ENCODE assay signal across 29 cellular contexts in genomic region chr10:18303851-18304800, GRCh38.
DNase-seq lines count a peak whose midpoint lies in the region; ATAC-seq and TF ChIP-seq lines count a peak whose summit lies in the region.
"Had no signal": no experiment of that assay in that cellular context is flagged by ENCODE, and none has a peak within 500 bp of the region (broad histone marks: within the 10 kb centered on the region; RNA-seq: fewer than 3 reads in every experiment).

No MANE protein-coding gene starts in this region.

- no peaks in the 10 kb centered on the region for H3K9me3 ChIP-seq in IMR-90 (ENCODE audit: control insufficient read depth, insufficient read depth, low read length)
- no peaks in the 10 kb centered on the region for H3K9me3 ChIP-seq in naive thymus-derived CD4-positive, alpha-beta T cell (ENCODE audit: control insufficient read depth in 2 of 3, low read length in 3 of 3)
- H3K9me3 ChIP-seq: Caco-2, esophagus squamous epithelium had no signal

- H3K56ac ChIP-seq in IMR-90 (ENCODE audit: extremely low read depth, insufficient read depth, low read length), result no peak overlapping the region

- dilution Hi-C loops in IMR-90 (cut with HindIII; ENCODE audit: low sequenced_read_pairs, unreplicated experiment), result no loop called here

- no CpG with 5 or more reads among the region's 12 CpGs for WGBS in IMR-90 (ENCODE audit: extremely low coverage in 2 of 2, insufficient read length in 1 of 2), 2 experiments

- no peak overlapping the region for H3K27ac ChIP-seq in IMR-90 (ENCODE audit: insufficient read depth, low read length)
- H3K27ac ChIP-seq in naive thymus-derived CD4-positive, alpha-beta T cell (ENCODE audit: low read depth, low read length), result no peak overlapping the region
- H3K27ac ChIP-seq: esophagus squamous epithelium had no signal

- no peak overlapping the region for H2BK15ac ChIP-seq in IMR-90 (ENCODE audit: low read depth, low read length)

- H3K23ac ChIP-seq in IMR-90 (ENCODE audit: low read depth, low read length), result no peak overlapping the region

- H4K20me1 ChIP-seq in IMR-90 (ENCODE audit: insufficient read depth, low read length), result no peaks in the 10 kb centered on the region

- H3K4me1 ChIP-seq in IMR-90 (ENCODE audit: control insufficient read depth, insufficient read depth, low read length), result no peaks in the 10 kb centered on the region
- no peaks in the 10 kb centered on the region for H3K4me1 ChIP-seq in naive thymus-derived CD4-positive, alpha-beta T cell (ENCODE audit: control insufficient read depth in 2 of 2, insufficient read depth in 2 of 2, low read length in 2 of 2)
- H3K4me1 ChIP-seq: Caco-2, esophagus squamous epithelium had no signal

- H2AK9ac ChIP-seq in IMR-90 (replicated peaks; ENCODE audit: low read depth, low read length, poor library complexity), result no peak overlapping the region

- H3K14ac ChIP-seq in IMR-90 (replicated peaks; ENCODE audit: low read depth, low read length), result no peak overlapping the region

- H4K5ac ChIP-seq in IMR-90 (ENCODE audit: low read depth, low read length), result no peak overlapping the region

- peaks cover 0 to 4% (median 0%) of the 10 kb centered on the region in 7 donors for H3K4me1 Mint-ChIP-seq in naive thymus-derived CD4-positive, alpha-beta T cell
- H3K4me1 Mint-ChIP-seq: activated CD4-positive, alpha-beta memory T cell treated with anti-CD3 and anti-CD28 coated beads, Interleukin-2, amount 10 ng/mL, durations not matched to agents 7 days and 5 days; B cell; naive B cell; stimulated activated naive CD8-positive, alpha-beta T cell treated with anti-CD3 and anti-CD28 coated beads, Interleukin-15, amount 100 ng/mL, for 72 hours; T-helper 17 cell had no signal

- no peak for TF ChIP-seq RAD21 in IMR-90 (IDR thresholded peaks at IDR 0.05; ENCODE audit: low read length)

- no peak for TF ChIP-seq CTCF in IMR-90 (conservative IDR thresholded peaks at IDR 0.05; ENCODE audit: low read depth, low read length)

- intact Hi-C loops in IMR-90 (cut with micrococcal nuclease), result no loop called here
- intact Hi-C loops in naive thymus-derived CD4-positive, alpha-beta T cell (cut with micrococcal nuclease), result no loop called here

- H4K91ac ChIP-seq in IMR-90 (ENCODE audit: insufficient read depth, low read depth, low read length), result no peak overlapping the region

- no peak for ATAC-seq in IMR-90 (ENCODE audit: low read depth)
- ATAC-seq in naive thymus-derived CD4-positive, alpha-beta T cell, result peak; percentile 71
- ATAC-seq in GM21367 (IDR thresholded peaks at IDR 0.05; ENCODE audit: unreplicated experiment), result no peak
- ATAC-seq in HG02981 (IDR thresholded peaks at IDR 0.05; ENCODE audit: unreplicated experiment), result no peak
- ATAC-seq: GM12878; PC-3; stimulated activated naive CD8-positive, alpha-beta T cell treated with anti-CD3 and anti-CD28 coated beads, Interleukin-15, amount 100 ng/mL, for 72 hours; T-helper 17 cell; WTC11 had no signal

- H3K4me3 ChIP-seq in IMR-90 (ENCODE audit: insufficient read depth, low read depth, low read length), result no peak overlapping the region
- H3K4me3 ChIP-seq in naive thymus-derived CD4-positive, alpha-beta T cell (ENCODE audit: low read length), result no peak overlapping the region
- H3K4me3 ChIP-seq: esophagus squamous epithelium, GM12878, lung had no signal

- H3K9me1 ChIP-seq in IMR-90 (ENCODE audit: insufficient read depth, low read length), result no peaks in the 10 kb centered on the region

- no peak overlapping the region for H3K27ac Mint-ChIP-seq in naive thymus-derived CD4-positive, alpha-beta T cell
- H3K27ac Mint-ChIP-seq: activated CD4-positive, alpha-beta memory T cell treated with anti-CD3 and anti-CD28 coated beads, Interleukin-2, amount 10 ng/mL, durations not matched to agents 7 days and 5 days; B cell; T-helper 17 cell; WTC11 had no signal

- H3K36me3 ChIP-seq in IMR-90 (ENCODE audit: control insufficient read depth, insufficient read depth, low read length), result no peaks in the 10 kb centered on the region
- H3K36me3 ChIP-seq in naive thymus-derived CD4-positive, alpha-beta T cell (ENCODE audit: control insufficient read depth in 2 of 3, insufficient read depth in 3 of 3, low read length in 3 of 3), result no peaks in the 10 kb centered on the region
- H3K36me3 ChIP-seq: esophagus squamous epithelium had no signal

- DNase-seq in AML-193 (lab: John Stamatoyannopoulos, UW) (peak; percentile 56 to 62), IMR-90 (no peak), OCI-M1 (lab: John Stamatoyannopoulos, UW) (peak; percentile 37), DMS79 treated with DMSO at 0.1 percent for 48 hours (lab: John Stamatoyannopoulos, UW) (no peak), ureter (ENCODE audit: low spot score) (no peak)
- DNase-seq in naive thymus-derived CD4-positive, alpha-beta T cell, result no peak
- DNase-seq: activated CD4-positive, alpha-beta memory T cell treated with anti-CD3 and anti-CD28 coated beads, Interleukin-2, amount 10 ng/mL, durations not matched to agents 7 days and 5 days; activated naive CD4-positive, alpha-beta T cell treated with Interleukin-2 at 50 U/mL for 16 hours; activated T-cell treated with anti-CD3 and anti-CD28 coated beads, Interleukin-2, amount 50 U/mL, for 1 hour; Caco-2; cerebellar nuclear complex; effector CD4-positive, alpha-beta T cell; esophagus squamous epithelium; Kasumi-1; naive B cell; NCI-H1417 treated with DMSO at 0.1 percent for 48 hours; PC-3; SIG-M5; small intestine; stimulated activated CD4-positive, alpha-beta T cell treated with anti-CD3 and anti-CD28 coated beads, Interleukin-2, amount 100 ng/mL, for 48 hours; stimulated activated naive CD8-positive, alpha-beta T cell treated with anti-CD3 and anti-CD28 coated beads, Interleukin-15, amount 100 ng/mL, for 72 hours; T-helper 17 cell; trophoblast cell had no signal

- H2BK120ac ChIP-seq in IMR-90 (ENCODE audit: low read depth, low read length), result no peak overlapping the region

- BruUV-seq in IMR-90 (replicated peaks; lab: Mats Ljungman, UMichigan), result no TSS peak

- no peak overlapping the region for H4K8ac ChIP-seq in IMR-90 (ENCODE audit: low read depth in 2 of 2, low read length in 2 of 2)

- in situ Hi-C loops in IMR-90 (cut with MboI; ENCODE audit: low sequenced_read_pairs), result no loop called here

- no peak overlapping the region for H2BK5ac ChIP-seq in IMR-90 (ENCODE audit: low read depth, low read length, poor library complexity, severe bottlenecking)

- no peak overlapping the region for H3K4me3 Mint-ChIP-seq in naive thymus-derived CD4-positive, alpha-beta T cell
- H3K4me3 Mint-ChIP-seq: activated CD4-positive, alpha-beta memory T cell treated with anti-CD3 and anti-CD28 coated beads, Interleukin-2, amount 10 ng/mL, durations not matched to agents 7 days and 5 days; B cell; naive B cell; stimulated activated naive CD8-positive, alpha-beta T cell treated with anti-CD3 and anti-CD28 coated beads, Interleukin-15, amount 100 ng/mL, for 72 hours; T-helper 17 cell; WTC11 had no signal

- H3K18ac ChIP-seq in IMR-90 (ENCODE audit: low read depth, low read length), result no peak overlapping the region

- H3K27me3 Mint-ChIP-seq in naive thymus-derived CD4-positive, alpha-beta T cell, result peaks cover 0 to 7% (median 0%) of the 10 kb centered on the region in 5 donors
- H3K27me3 Mint-ChIP-seq: activated CD4-positive, alpha-beta memory T cell treated with anti-CD3 and anti-CD28 coated beads, Interleukin-2, amount 10 ng/mL, durations not matched to agents 7 days and 5 days; B cell; stimulated activated naive CD8-positive, alpha-beta T cell treated with anti-CD3 and anti-CD28 coated beads, Interleukin-15, amount 100 ng/mL, for 72 hours; T-helper 17 cell had no signal

- no peaks in the 10 kb centered on the region for H3K36me3 Mint-ChIP-seq in naive thymus-derived CD4-positive, alpha-beta T cell
- H3K36me3 Mint-ChIP-seq: naive B cell, WTC11 had no signal

- CTCF ChIA-PET in IMR-90 (lab: Yijun Ruan, JAX), result no interaction called here
- CTCF ChIA-PET in naive thymus-derived CD4-positive, alpha-beta T cell (lab: Charles Lee), result no interaction called here

- H3K27me3 ChIP-seq in IMR-90 (ENCODE audit: control insufficient read depth, insufficient read depth, low read length), result peaks cover 8% of the 10 kb centered on the region; the same call in 1 of the 2 replicates
- no peaks in the 10 kb centered on the region for H3K27me3 ChIP-seq in naive thymus-derived CD4-positive, alpha-beta T cell (ENCODE audit: control insufficient read depth in 2 of 2, insufficient read depth in 2 of 2, low read length in 2 of 2)
- H3K27me3 ChIP-seq: esophagus squamous epithelium had no signal

- H2BK20ac ChIP-seq in IMR-90 (ENCODE audit: low read depth, low read length), result no peak overlapping the region

- H3K79me1 ChIP-seq in IMR-90 (ENCODE audit: low read depth in 1 of 2, low read length in 2 of 2), result no peaks in the 10 kb centered on the region

- TF ChIP-seq POLR2A in IMR-90 (IDR thresholded peaks at IDR 0.05; ENCODE audit: low read depth, low read length), result no peak

- POLR2A ChIA-PET in IMR-90 (lab: Charles Lee; ENCODE audit: unreplicated experiment), result no interaction called here
- POLR2A ChIA-PET in naive thymus-derived CD4-positive, alpha-beta T cell (lab: Charles Lee), result no interaction called here

- no peak overlapping the region for H2AFZ ChIP-seq in IMR-90 (replicated peaks; ENCODE audit: low read length, poor library complexity)

- H3K4ac ChIP-seq in IMR-90 (ENCODE audit: low read depth, low read length), result no peak overlapping the region

- peaks cover 0 to 4% (median 0%) of the 10 kb centered on the region in 11 donors for H3K9me3 Mint-ChIP-seq in naive thymus-derived CD4-positive, alpha-beta T cell
- H3K9me3 Mint-ChIP-seq: activated CD4-positive, alpha-beta memory T cell treated with anti-CD3 and anti-CD28 coated beads, Interleukin-2, amount 10 ng/mL, durations not matched to agents 7 days and 5 days; stimulated activated naive CD8-positive, alpha-beta T cell treated with anti-CD3 and anti-CD28 coated beads, Interleukin-15, amount 100 ng/mL, for 72 hours; WTC11 had no signal

- no peak overlapping the region for H3K4me2 ChIP-seq in IMR-90 (ENCODE audit: low read depth, low read length)

- H3K9ac ChIP-seq in IMR-90 (ENCODE audit: low read depth, low read length), result no peak overlapping the region

- H2AK5ac ChIP-seq in IMR-90 (ENCODE audit: low read depth, low read length), result no peak overlapping the region

TF ChIP-seq in IMR-90, 13 proteins besides CTCF, POLR2A, EP300 and RAD21 (continues in another document):
- no peak for TF ChIP-seq RCOR1 (IDR thresholded peaks at IDR 0.05; ENCODE audit: insufficient replicate concordance, low read length)
- TF ChIP-seq MAZ (IDR thresholded peaks at IDR 0.05; ENCODE audit: borderline replicate concordance, low read depth, low read length), result no peak
- no peak for TF ChIP-seq USF2 (IDR thresholded peaks at IDR 0.05; ENCODE audit: low read depth, low read length)
- TF ChIP-seq SMC3 (IDR thresholded peaks at IDR 0.05; ENCODE audit: low read depth, low read length), result no peak

Comparison
In these comparisons a context has a peak if more than half of its experiments do, and no peak if none do; other contexts are left out.
1. DNase-seq: peak in AML-193 (2 of 2) and OCI-M1 (single experiment); none in IMR-90 (single experiment), naive thymus-derived CD4-positive, alpha-beta T cell (0 of 9), DMS79 treated with DMSO at 0.1 percent for 48 hours (single experiment) and ureter (single experiment).